8 cellular contexts compared by ENCODE assay signal in the genomic region with DNA sequence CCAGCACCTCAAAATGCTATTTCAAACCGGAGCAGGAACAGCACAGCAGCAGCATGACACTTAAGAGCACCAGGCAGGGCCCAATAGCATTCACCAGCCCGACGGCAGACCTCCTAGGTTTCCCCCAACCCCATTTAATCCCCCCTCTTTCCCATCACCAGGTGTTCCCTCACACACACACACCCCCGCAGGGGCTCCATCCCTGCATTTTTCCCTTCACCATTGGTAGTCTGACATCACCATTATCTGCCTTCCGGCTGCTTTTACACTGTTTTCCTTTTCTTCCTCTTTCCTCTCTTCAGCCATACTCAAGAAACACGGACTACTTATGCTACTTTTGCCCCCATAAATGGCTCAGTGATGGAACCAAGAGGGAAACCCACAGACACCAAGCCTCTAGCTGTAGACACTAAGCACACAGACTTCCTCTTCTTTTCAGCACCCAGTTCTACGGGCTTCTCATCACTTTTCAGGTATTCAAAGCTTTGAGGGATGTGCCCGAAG.
DNase-seq lines count a peak whose midpoint lies in the region; ATAC-seq lines count a peak whose summit lies in the region.

No MANE protein-coding gene starts in this region.

- peaks cover 38% of the 10 kb centered on the region for H3K27me3 Mint-ChIP-seq in activated CD8-positive, alpha-beta T cell treated with anti-CD3 and anti-CD28 coated beads, Interleukin-2, amount 10 ng/mL, durations not matched to agents 7 days and 5 days (ENCODE audit: low read depth)
- peaks cover 38% of the 10 kb centered on the region for H3K27me3 Mint-ChIP-seq in stimulated activated naive CD8-positive, alpha-beta T cell treated with anti-CD3 and anti-CD28 coated beads, Interleukin-15, amount 100 ng/mL, for 72 hours

- peak overlapping the region; percentile 78 for H3K4me3 ChIP-seq in iPS-11a (ENCODE audit: low read depth, low read length)

- CTCF ChIA-PET in activated CD8-positive, alpha-beta T cell treated with anti-CD3 and anti-CD28 coated beads, Interleukin-2, amount 10 ng/mL, durations not matched to agents 7 days and 5 days (lab: Charles Lee): interaction anchor here (0.7 to 3.3 kb wide), 6 partner anchors 19 to 297 kb away, joined by 3 to 25 read pairs (median 4); no protein-coding TSS in a partner anchor

- peak overlapping the region; percentile 90 for H3K4me3 Mint-ChIP-seq in activated CD8-positive, alpha-beta T cell treated with anti-CD3 and anti-CD28 coated beads, Interleukin-2, amount 10 ng/mL, durations not matched to agents 7 days and 5 days
- H3K4me3 Mint-ChIP-seq in stimulated activated naive CD8-positive, alpha-beta T cell treated with anti-CD3 and anti-CD28 coated beads, Interleukin-15, amount 100 ng/mL, for 72 hours: peak overlapping the region; percentile 88 to 89

- no peak overlapping the region for H3K27ac Mint-ChIP-seq in activated CD8-positive, alpha-beta T cell treated with anti-CD3 and anti-CD28 coated beads, Interleukin-2, amount 10 ng/mL, durations not matched to agents 7 days and 5 days
- H3K27ac Mint-ChIP-seq in stimulated activated naive CD8-positive, alpha-beta T cell treated with anti-CD3 and anti-CD28 coated beads, Interleukin-15, amount 100 ng/mL, for 72 hours: peak overlapping the region in 1 of 2 donors; percentile 66

- peaks cover 17% of the 10 kb centered on the region for H3K4me1 Mint-ChIP-seq in activated CD8-positive, alpha-beta T cell treated with anti-CD3 and anti-CD28 coated beads, Interleukin-2, amount 10 ng/mL, durations not matched to agents 7 days and 5 days (ENCODE audit: low read depth)
- H3K4me1 Mint-ChIP-seq in stimulated activated naive CD8-positive, alpha-beta T cell treated with anti-CD3 and anti-CD28 coated beads, Interleukin-15, amount 100 ng/mL, for 72 hours: peaks cover 21% of the 10 kb centered on the region

- POLR2A ChIA-PET in activated CD8-positive, alpha-beta T cell treated with anti-CD3 and anti-CD28 coated beads, Interleukin-2, amount 10 ng/mL, durations not matched to agents 7 days and 5 days (lab: Charles Lee): interaction anchor here (1.0 to 2.8 kb wide), 3 partner anchors 12 to 25 kb away, joined by 3 to 14 read pairs (median 5); no protein-coding TSS in a partner anchor

- no peaks in the 10 kb centered on the region for H3K36me3 Mint-ChIP-seq in activated CD8-positive, alpha-beta T cell treated with anti-CD3 and anti-CD28 coated beads, Interleukin-2, amount 10 ng/mL, durations not matched to agents 7 days and 5 days (ENCODE audit: low read depth)

- ATAC-seq in activated CD8-positive, alpha-beta T cell treated with anti-CD3 and anti-CD28 coated beads, Interleukin-2, amount 10 ng/mL, durations not matched to agents 7 days and 5 days: no peak
- ATAC-seq in stimulated activated naive CD8-positive, alpha-beta T cell treated with anti-CD3 and anti-CD28 coated beads, Interleukin-15, amount 100 ng/mL, for 72 hours: no peak

- no peaks in the 10 kb centered on the region for H3K9me3 Mint-ChIP-seq in activated CD8-positive, alpha-beta T cell treated with anti-CD3 and anti-CD28 coated beads, Interleukin-2, amount 10 ng/mL, durations not matched to agents 7 days and 5 days (ENCODE audit: insufficient read depth)
- H3K9me3 Mint-ChIP-seq in stimulated activated naive CD8-positive, alpha-beta T cell treated with anti-CD3 and anti-CD28 coated beads, Interleukin-15, amount 100 ng/mL, for 72 hours: no peaks in the 10 kb centered on the region

- DNase-seq in NCI-H2171 treated with DMSO at 0.1 percent for 48 hours (lab: John Stamatoyannopoulos, UW) (peak; percentile 34), NCI-H2171 (lab: John Stamatoyannopoulos, UW) (no peak), AG20443 (ENCODE audit: low spot score) (no peak), foreskin melanocyte (no peak), NCI-H748 treated with DMSO at 0.1 percent for 48 hours (lab: John Stamatoyannopoulos, UW) (no peak)
- no peak for DNase-seq in activated CD8-positive, alpha-beta T cell treated with anti-CD3 and anti-CD28 coated beads, Interleukin-2, amount 10 ng/mL, durations not matched to agents 7 days and 5 days
- no peak for DNase-seq in stimulated activated naive CD8-positive, alpha-beta T cell treated with anti-CD3 and anti-CD28 coated beads, Interleukin-15, amount 100 ng/mL, for 72 hours
